Comparison of ENCODE assay signal across 8 cellular contexts in genomic region chr22:50621948-50622722, GRCh38. TPM values are rescaled to one million over a fixed set of nuclear protein-coding genes. Genes with fewer than 3 reads are reported as not detected.
DNase-seq lines count a peak whose midpoint lies in the region; ATAC-seq and TF ChIP-seq lines count a peak whose summit lies in the region.

No MANE protein-coding gene starts in this region.

- H3K9me3 ChIP-seq in RWPE2 (ENCODE audit: severe bottlenecking) (no peaks in the 10 kb centered on the region), gastrocnemius medialis (no peaks in the 10 kb centered on the region)

- no peaks in the 10 kb centered on the region for H3K9me3 Mint-ChIP-seq in effector memory CD8-positive, alpha-beta T cell

- ATAC-seq in RWPE2 (ENCODE audit: low read depth) (peak; percentile 8; the same call in 2 of the 3 replicates), gastrocnemius medialis (no peak), HG03571 (IDR thresholded peaks at IDR 0.05; ENCODE audit: unreplicated experiment) (no peak)
- no peak for ATAC-seq in effector memory CD8-positive, alpha-beta T cell (replicated peaks)

- H3K27ac Mint-ChIP-seq in effector memory CD8-positive, alpha-beta T cell = peak overlapping the region; percentile 90 to 96

- no peaks in the 10 kb centered on the region for H3K27me3 Mint-ChIP-seq in effector memory CD8-positive, alpha-beta T cell

- in situ Hi-C loops in gastrocnemius medialis (cut with MboI; ENCODE audit: low sequenced_read_pairs in 4 of 4) = no loop called here

- H3K4me1 Mint-ChIP-seq in effector memory CD8-positive, alpha-beta T cell (ENCODE audit: low read depth in 2 of 2) = peaks cover 34 to 36% of the 10 kb centered on the region in 2 donors

- H3K27me3 ChIP-seq in RWPE2 (ENCODE audit: insufficient read depth, poor library complexity, severe bottlenecking) = no peaks in the 10 kb centered on the region
- no peaks in the 10 kb centered on the region for H3K27me3 ChIP-seq in gastrocnemius medialis

- H3K4me3 Mint-ChIP-seq in effector memory CD8-positive, alpha-beta T cell = peak overlapping the region; percentile 84 to 93

- peaks cover 7% of the 10 kb centered on the region for H3K36me3 Mint-ChIP-seq in effector memory CD8-positive, alpha-beta T cell (ENCODE audit: insufficient read depth)

- H3K36me3 ChIP-seq in RWPE2 (ENCODE audit: low read depth) (no peaks in the 10 kb centered on the region), gastrocnemius medialis (no peaks in the 10 kb centered on the region)

- H3K4me3 ChIP-seq in RWPE2 (ENCODE audit: severe bottlenecking) (peak overlapping the region; percentile 14), gastrocnemius medialis (peak overlapping the region in 1 of 4 donors; percentile 11)

- peak overlapping the region; percentile 68 for H3K27ac ChIP-seq in RWPE2 (ENCODE audit: poor library complexity, severe bottlenecking)
- peak overlapping the region in 3 of 4 donors; percentile 13 to 39 (median 28) for H3K27ac ChIP-seq in gastrocnemius medialis

- no peak for TF ChIP-seq POLR2A in gastrocnemius medialis (IDR thresholded peaks at IDR 0.05)

- H3K4me1 ChIP-seq in RWPE2 (ENCODE audit: insufficient read depth, poor library complexity, severe bottlenecking) (peaks cover 24% of the 10 kb centered on the region), gastrocnemius medialis (peaks cover 23 to 25% of the 10 kb centered on the region in 2 donors)

- peak; percentile 27 for DNase-seq in activated naive CD4-positive, alpha-beta T cell treated with Interleukin-2 at 50 U/mL for 16 hours
- DNase-seq in activated naive CD4-positive, alpha-beta T cell treated with anti-CD3 and anti-CD28 coated beads, Interleukin-2, amount 50 U/mL, for 16 hours = no peak
- DNase-seq in RWPE2 (ENCODE audit: low spot score) (no peak), gastrocnemius medialis (no peak), NCI-H2227 (lab: John Stamatoyannopoulos, UW; ENCODE audit: unreplicated experiment) (no peak), T-helper 9 cell (no peak)
- DNase-seq in effector memory CD8-positive, alpha-beta T cell = no peak

- peak; percentile 47 for TF ChIP-seq CTCF in RWPE2 (IDR thresholded peaks at IDR 0.05; ENCODE audit: poor library complexity, severe bottlenecking)
- TF ChIP-seq CTCF in gastrocnemius medialis (IDR thresholded peaks at IDR 0.05 in 4 of 5, conservative IDR thresholded peaks at IDR 0.05 in 1 of 5) = no peak

- intact Hi-C loops in gastrocnemius medialis (cut with DNase I; ENCODE audit: low total_unique reads) = loop anchor here (2.0 kb wide), 1 partner anchor 113 kb away; the partner anchor contains the start of gene NCAPH2

RNA-seq across cellular contexts. Expression of gene ARSA, which starts 5.8 kb away (rescaled TPM):
- 10 to 100 TPM in 2 of 4 donors, 1 to 10 TPM in 2; 8.8 to 17.8 (median 10.2) TPM for total RNA-seq in gastrocnemius medialis

RNA-seq across cellular contexts. Expression of gene MAPK8IP2, which starts 21.5 kb away (rescaled TPM):
- under 1 TPM; 0.39 to 0.85 (median 0.47) TPM for total RNA-seq in gastrocnemius medialis

RNA-seq across cellular contexts. Expression of gene CHKB, which starts 39.5 kb away (rescaled TPM):
- 10 to 100 TPM; 10.8 to 39.7 (median 24.4) TPM for total RNA-seq in gastrocnemius medialis

RNA-seq across cellular contexts. Expression of gene CPT1B, which starts 43.9 kb away (rescaled TPM):
- 100 to 1,000 TPM in 1 of 4 donors, 10 to 100 TPM in 3; 53.4 to 134 (median 63.7) TPM for total RNA-seq in gastrocnemius medialis

RNA-seq across cellular contexts. Expression of gene SHANK3, which starts 50.5 kb away (rescaled TPM):
- 1 to 10 TPM; 3.8 to 9.8 (median 5.1) TPM for total RNA-seq in gastrocnemius medialis
